In the genomic region with DNA sequence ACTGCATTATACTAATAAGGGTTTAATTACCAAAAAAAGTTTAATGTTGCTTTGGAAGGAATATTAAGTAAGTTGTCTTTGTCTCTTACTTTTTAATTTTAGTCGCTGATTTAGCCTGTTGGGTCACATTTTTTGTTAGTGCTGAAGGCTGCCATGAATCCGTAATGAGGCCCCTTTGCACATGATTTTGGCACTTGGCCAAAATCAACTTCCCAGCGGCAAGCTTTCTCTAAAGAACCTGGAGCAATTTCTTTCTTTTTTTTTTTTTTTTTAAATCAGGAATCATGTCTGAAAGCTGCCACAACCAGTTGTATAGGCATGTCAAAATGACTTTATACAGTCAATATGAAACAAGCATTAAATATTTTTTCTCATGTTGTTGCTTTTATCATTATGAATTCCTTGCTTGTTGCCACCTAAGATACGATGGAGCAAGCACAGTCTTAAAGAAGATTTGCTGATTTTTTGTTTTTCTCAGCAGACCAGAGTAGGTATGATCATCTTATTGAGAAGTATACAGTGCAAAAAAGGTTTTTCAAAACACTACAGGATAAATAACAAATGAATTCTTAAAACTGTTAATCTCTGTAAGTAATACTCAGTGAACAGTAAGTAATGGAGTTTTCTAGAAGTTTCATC, we compare ENCODE assay signal across 8 cellular contexts.
DNase-seq lines count a peak whose midpoint lies in the region; ATAC-seq and TF ChIP-seq lines count a peak whose summit lies in the region.

No MANE protein-coding gene starts in this region.

- H3K27ac Mint-ChIP-seq in chondrocyte (ENCODE audit: unreplicated experiment): peak overlapping the region; percentile 86
- no peak overlapping the region for H3K27ac Mint-ChIP-seq in stimulated activated naive CD8-positive, alpha-beta T cell treated with anti-CD3 and anti-CD28 coated beads, Interleukin-15, amount 100 ng/mL, for 72 hours

- no peak for TF ChIP-seq CTCF in chondrocyte (IDR thresholded peaks at IDR 0.05)

- H3K4me1 Mint-ChIP-seq in chondrocyte (ENCODE audit: low read depth): peaks cover 48% of the 10 kb centered on the region
- no peaks in the 10 kb centered on the region for H3K4me1 Mint-ChIP-seq in stimulated activated naive CD8-positive, alpha-beta T cell treated with anti-CD3 and anti-CD28 coated beads, Interleukin-15, amount 100 ng/mL, for 72 hours

- H3K9me3 Mint-ChIP-seq in chondrocyte (ENCODE audit: low read depth): no peaks in the 10 kb centered on the region
- no peaks in the 10 kb centered on the region for H3K9me3 Mint-ChIP-seq in stimulated activated naive CD8-positive, alpha-beta T cell treated with anti-CD3 and anti-CD28 coated beads, Interleukin-15, amount 100 ng/mL, for 72 hours

- H3K36me3 Mint-ChIP-seq in chondrocyte (ENCODE audit: low read depth): no peaks in the 10 kb centered on the region

- peak overlapping the region; percentile 87 for H3K4me3 Mint-ChIP-seq in chondrocyte (ENCODE audit: unreplicated experiment)
- no peak overlapping the region for H3K4me3 Mint-ChIP-seq in stimulated activated naive CD8-positive, alpha-beta T cell treated with anti-CD3 and anti-CD28 coated beads, Interleukin-15, amount 100 ng/mL, for 72 hours

- intact Hi-C loops in Right ventricle myocardium inferior (cut with DNase I) (loop anchor here (5.0 kb wide), 1 partner anchor 223 kb away; no protein-coding TSS in a partner anchor), cardiac septum (cut with DNase I) (loop anchor here (2.0 to 10.0 kb wide), 5 partner anchors 37 to 335 kb away; no protein-coding TSS in a partner anchor)

- ATAC-seq in Right ventricle myocardium inferior (peak; percentile 51), GM18873 (IDR thresholded peaks at IDR 0.05; ENCODE audit: low FRiP score, unreplicated experiment) (no peak), HG02759 (IDR thresholded peaks at IDR 0.05; ENCODE audit: unreplicated experiment) (no peak)
- no peak for ATAC-seq in stimulated activated naive CD8-positive, alpha-beta T cell treated with anti-CD3 and anti-CD28 coated beads, Interleukin-15, amount 100 ng/mL, for 72 hours

- no peaks in the 10 kb centered on the region for H3K27me3 Mint-ChIP-seq in chondrocyte (ENCODE audit: low read depth)
- H3K27me3 Mint-ChIP-seq in stimulated activated naive CD8-positive, alpha-beta T cell treated with anti-CD3 and anti-CD28 coated beads, Interleukin-15, amount 100 ng/mL, for 72 hours: no peaks in the 10 kb centered on the region

- peak; percentile 37 for DNase-seq in Right ventricle myocardium inferior (ENCODE audit: missing footprints)
- DNase-seq in cardiac septum (ENCODE audit: low spot score): no peak
- no peak for DNase-seq in chondrocyte (ENCODE audit: low spot score)
- DNase-seq in lung microvascular endothelial cell (ENCODE audit: low read depth in 2 of 2): peak; percentile 88 to 92
- no peak for DNase-seq in GF-D8 (lab: John Stamatoyannopoulos, UW)
- DNase-seq in stimulated activated naive CD8-positive, alpha-beta T cell treated with anti-CD3 and anti-CD28 coated beads, Interleukin-15, amount 100 ng/mL, for 72 hours: no peak

Comparison
In these comparisons a context has a peak if more than half of its experiments do, and no peak if none do; other contexts are left out.
1. DNase-seq: peak in Right ventricle myocardium inferior (single experiment) and lung microvascular endothelial cell (2 of 2); none in cardiac septum (single experiment), chondrocyte (single experiment), GF-D8 (single experiment) and stimulated activated naive CD8-positive, alpha-beta T cell treated with anti-CD3 and anti-CD28 coated beads, Interleukin-15, amount 100 ng/mL, for 72 hours (0 of 2).